Comparison of ENCODE assay signal across 8 cellular contexts in genomic region chr15:44662478-44663409, GRCh38. TPM values are rescaled to one million over a fixed set of nuclear protein-coding genes. Genes with fewer than 3 reads are reported as not detected.
DNase-seq lines count a peak whose midpoint lies in the region; ATAC-seq and TF ChIP-seq lines count a peak whose summit lies in the region.

No MANE protein-coding gene starts in this region.

- no peak for TF ChIP-seq POLR2A in lower leg skin (IDR thresholded peaks at IDR 0.05)

- peak overlapping the region; percentile 94 to 98 for H3K27ac ChIP-seq in coronary artery

- 17 to 19% methylated on average over 30 to 33 of the region's 34 CpGs for WGBS in lower leg skin, 2 donors

- intact Hi-C loops in lower leg skin (cut with DNase I; ENCODE audit: low total_unique reads): loop anchor here (5.0 kb wide), 1 partner anchor 85 kb away; no protein-coding TSS in a partner anchor

- TF ChIP-seq CTCF in coronary artery (IDR thresholded peaks at IDR 0.05): no peak
- no peak for TF ChIP-seq CTCF in lower leg skin (IDR thresholded peaks at IDR 0.05)

- ATAC-seq in HG03039 (IDR thresholded peaks at IDR 0.05; ENCODE audit: unreplicated experiment): peak; percentile 51

- peak; percentile 22 for DNase-seq in NCI-H1694 treated with DMSO at 0.1 percent for 48 hours (lab: John Stamatoyannopoulos, UW)
- no peak for DNase-seq in NCI-H1694 (lab: John Stamatoyannopoulos, UW)
- peak; percentile 14 for DNase-seq in NCI-H2196 treated with DMSO at 0.1 percent for 48 hours (lab: John Stamatoyannopoulos, UW; ENCODE audit: unreplicated experiment)
- peak; percentile 90 for DNase-seq in activated CD4-positive, alpha-beta T cell treated with anti-CD3 and anti-CD28 coated beads for 48 hours
- peak; percentile 81 for DNase-seq in coronary artery (ENCODE audit: low spot score)
- peak; percentile 54 to 94 for DNase-seq in lower leg skin (ENCODE audit: low spot score in 2 of 2)
- peak; percentile 57 to 80 (median 71) for DNase-seq in stimulated activated CD4-positive, alpha-beta T cell treated with anti-CD3 and anti-CD28 coated beads, TNF-alpha, amount 100 ng/mL, for 24 hours (ENCODE audit: low read depth in 3 of 3)

- H3K4me3 ChIP-seq in coronary artery (peak overlapping the region; percentile 92), lower leg skin (ENCODE audit: low read depth, poor library complexity, severe bottlenecking) (peak overlapping the region; percentile 98)

RNA-seq across cellular contexts. Expression of gene SPG11, which starts 0.7 kb away (rescaled TPM):
- 100 to 1,000 TPM in 1 of 4 donors, 10 to 100 TPM in 3; 78.1 to 118 (median 89.7) TPM for total RNA-seq in lower leg skin

RNA-seq across cellular contexts. Expression of gene PATL2, which starts 48.4 kb away (rescaled TPM):
- total RNA-seq in lower leg skin: 1 to 10 TPM in 1 of 4 donors, under 1 TPM in 3; 0.30 to 1.4 (median 0.33) TPM

RNA-seq across cellular contexts. Expression of gene B2M, which starts 48.6 kb away (rescaled TPM):
- total RNA-seq in lower leg skin: 1,000 to 10,000 TPM; 2,406 to 3,013 (median 2,777) TPM
